ENCODE assay signal across 14 cellular contexts in genomic region chr4:112315446-112315845, GRCh38.
"Had no signal": no experiment of that assay in that cellular context is flagged by ENCODE, and none has a peak within 500 bp of the region (broad histone marks: within the 10 kb centered on the region; RNA-seq: fewer than 3 reads in every experiment).

No MANE protein-coding gene starts in this region.

- H3K27me3 ChIP-seq: brain microvascular endothelial cell, thyroid gland had no signal

- H3K4me3 ChIP-seq: neural progenitor cell, thyroid gland had no signal

- H3K36me3 ChIP-seq: brain microvascular endothelial cell, neural progenitor cell, thyroid gland had no signal

- H3K9me3 Mint-ChIP-seq: neural progenitor cell had no signal

- H3K27ac ChIP-seq: brain microvascular endothelial cell, neural progenitor cell, parathyroid adenoma, thyroid gland had no signal

- H3K36me3 Mint-ChIP-seq: activated naive CD8-positive, alpha-beta T cell; neural progenitor cell had no signal

- DNase-seq: activated CD4-positive, alpha-beta T cell treated with anti-CD3 and anti-CD28 coated beads for 1 hour; activated CD4-positive, alpha-beta T cell treated with anti-CD3 and anti-CD28 coated beads, Interleukin-2, amount 50 U/mL, for 48 hours; activated gamma-delta T cell; activated T-cell treated with anti-CD3 and anti-CD28 coated beads, Interleukin-2, amount 50 U/mL, for 48 hours; brain microvascular endothelial cell; cerebellar nuclear complex; hypothalamus; left cardiac atrium; retina; small intestine; thyroid gland had no signal

- H3K4me3 Mint-ChIP-seq: activated naive CD8-positive, alpha-beta T cell; neural progenitor cell had no signal

- H3K27ac Mint-ChIP-seq: activated naive CD8-positive, alpha-beta T cell; neural progenitor cell had no signal

- H3K9me3 ChIP-seq: thyroid gland had no signal

- H3K27me3 Mint-ChIP-seq: activated naive CD8-positive, alpha-beta T cell had no signal

- H3K4me1 ChIP-seq: neural progenitor cell, parathyroid adenoma, thyroid gland had no signal
